In the genomic region with DNA sequence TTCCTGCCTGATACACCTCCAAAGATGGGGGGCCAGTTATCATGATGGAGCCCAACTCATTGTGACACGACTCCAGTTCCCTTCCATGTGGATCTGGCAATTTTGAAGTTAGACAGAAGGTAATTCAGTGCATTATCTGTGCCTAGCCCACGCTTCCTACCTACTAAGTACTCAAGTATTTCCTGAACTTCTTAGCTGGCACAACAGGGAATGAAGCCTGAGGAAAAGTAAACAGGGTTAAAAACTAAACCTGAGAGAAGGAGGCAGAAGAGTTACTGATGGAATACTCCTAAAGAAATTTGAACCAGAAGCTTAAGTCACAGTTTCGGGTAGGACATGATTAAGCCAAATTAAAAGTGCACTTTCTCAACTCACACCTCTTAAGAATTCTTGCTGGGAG, we compare ENCODE assay signal across 19 cellular contexts. TPM values are rescaled to one million over a fixed set of nuclear protein-coding genes. Genes with fewer than 3 reads are reported as not detected.
DNase-seq lines count a peak whose midpoint lies in the region; ATAC-seq and TF ChIP-seq lines count a peak whose summit lies in the region.
"Had no signal": no experiment of that assay in that cellular context is flagged by ENCODE, and none has a peak within 500 bp of the region (broad histone marks: within the 10 kb centered on the region; RNA-seq: fewer than 3 reads in every experiment).

No MANE protein-coding gene starts in this region.

- DNase-seq in MCF 10A (ENCODE audit: unreplicated experiment) = peak; percentile 41
- no peak for DNase-seq in breast epithelium (ENCODE audit: low spot score in 2 of 2)
- DNase-seq in activated naive CD8-positive, alpha-beta T cell treated with anti-CD3 and anti-CD28 coated beads, Interleukin-2, amount 10 ng/mL, durations not matched to agents 7 days and 5 days = no peak
- peak; percentile 29 to 35 for DNase-seq in foreskin keratinocyte
- no peak for DNase-seq in activated T-helper 2 cell treated with anti-CD3 and anti-CD28 coated beads, Interferon-gamma antibody, Interleukin-2, Interleukin-4, amounts not matched to agents 10 μg/mL and 5 μg/mL and 100 μg/mL, durations not matched to agents 14 hours and 24 hours and 36 hours (ENCODE audit: low spot score)
- DNase-seq in NCI-H2081 (lab: John Stamatoyannopoulos, UW) = no peak
- no peak for DNase-seq in GM03348 (ENCODE audit: low spot score)
- DNase-seq: activated CD4-positive, alpha-beta T cell treated with anti-CD3 and anti-CD28 coated beads, Interleukin-2, amount 10 ng/mL, durations not matched to agents 7 days and 5 days; adrenal gland; KBM-7; left ventricle myocardium inferior; NCI-H2029 treated with DMSO at 0.1 percent for 48 hours; NCI-H446 treated with DMSO at 0.1 percent for 48 hours had no signal

- no peak for TF ChIP-seq POLR2A in breast epithelium (IDR thresholded peaks at IDR 0.05)

- H3K4me3 ChIP-seq in breast epithelium = no peak overlapping the region
- H3K4me3 ChIP-seq: adrenal gland, esophagus muscularis mucosa had no signal

- H3K36me3 ChIP-seq in breast epithelium = no peaks in the 10 kb centered on the region

- no peak for ATAC-seq in activated naive CD8-positive, alpha-beta T cell treated with anti-CD3 and anti-CD28 coated beads, Interleukin-2, amount 10 ng/mL, durations not matched to agents 7 days and 5 days (ENCODE audit: low read depth)
- ATAC-seq in foreskin keratinocyte (no peak), GM18498 (IDR thresholded peaks at IDR 0.05; ENCODE audit: unreplicated experiment) (no peak)

- H3K4me3 Mint-ChIP-seq in MCF 10A (ENCODE audit: unreplicated experiment) = no peak overlapping the region
- no peak overlapping the region for H3K4me3 Mint-ChIP-seq in activated naive CD8-positive, alpha-beta T cell treated with anti-CD3 and anti-CD28 coated beads, Interleukin-2, amount 10 ng/mL, durations not matched to agents 7 days and 5 days
- H3K4me3 Mint-ChIP-seq in activated T-helper 2 cell treated with anti-CD3 and anti-CD28 coated beads, Interferon-gamma antibody, Interleukin-2, Interleukin-4, amounts not matched to agents 10 μg/mL and 5 μg/mL and 100 μg/mL, durations not matched to agents 14 hours and 24 hours and 36 hours (ENCODE audit: low read depth) = no peak overlapping the region
- H3K4me3 Mint-ChIP-seq: activated CD4-positive, alpha-beta T cell treated with anti-CD3 and anti-CD28 coated beads, Interleukin-2, amount 10 ng/mL, durations not matched to agents 7 days and 5 days; central memory CD8-positive, alpha-beta T cell had no signal

- H3K27ac ChIP-seq in breast epithelium (no peak overlapping the region), foreskin keratinocyte (no peak overlapping the region)
- H3K27ac ChIP-seq: adrenal gland, esophagus muscularis mucosa had no signal

- peaks cover 36% of the 10 kb centered on the region for H3K36me3 Mint-ChIP-seq in MCF 10A (ENCODE audit: insufficient read depth, unreplicated experiment)
- H3K36me3 Mint-ChIP-seq in activated naive CD8-positive, alpha-beta T cell treated with anti-CD3 and anti-CD28 coated beads, Interleukin-2, amount 10 ng/mL, durations not matched to agents 7 days and 5 days = peaks cover 27% of the 10 kb centered on the region
- H3K36me3 Mint-ChIP-seq in activated T-helper 2 cell treated with anti-CD3 and anti-CD28 coated beads, Interferon-gamma antibody, Interleukin-2, Interleukin-4, amounts not matched to agents 10 μg/mL and 5 μg/mL and 100 μg/mL, durations not matched to agents 14 hours and 24 hours and 36 hours (ENCODE audit: low read depth) = peaks cover 63% of the 10 kb centered on the region

- H3K9me3 ChIP-seq in breast epithelium = no peaks in the 10 kb centered on the region
- H3K9me3 ChIP-seq: adrenal gland, esophagus muscularis mucosa, left ventricle myocardium inferior had no signal

- POLR2A ChIA-PET in MCF 10A (lab: Yijun Ruan, JAX) = interaction anchor here (0.7 to 1.4 kb wide), 3 partner anchors 39 to 364 kb away, joined by 3 to 4 read pairs (median 3); no protein-coding TSS in a partner anchor
- POLR2A ChIA-PET in activated naive CD8-positive, alpha-beta T cell treated with anti-CD3 and anti-CD28 coated beads, Interleukin-2, amount 10 ng/mL, durations not matched to agents 7 days and 5 days (lab: Charles Lee) = interaction anchor here (0.8 to 2.1 kb wide), 2 partner anchors 12 to 39 kb away, joined by 3 to 7 read pairs; no protein-coding TSS in a partner anchor

- H3K4me1 ChIP-seq in breast epithelium (no peaks in the 10 kb centered on the region), foreskin keratinocyte (no peaks in the 10 kb centered on the region)

- intact Hi-C loops in MCF 10A (cut with micrococcal nuclease) = no loop called here
- intact Hi-C loops in breast epithelium (cut with DNase I; ENCODE audit: low total_unique reads) = no loop called here
- intact Hi-C loops in activated T-helper 2 cell treated with anti-CD3 and anti-CD28 coated beads, Interferon-gamma antibody, Interleukin-2, Interleukin-4, amounts not matched to agents 10 μg/mL and 5 μg/mL and 100 μg/mL, durations not matched to agents 14 hours and 24 hours and 36 hours (cut with micrococcal nuclease) = no loop called here

- H3K27ac Mint-ChIP-seq in MCF 10A (ENCODE audit: low read depth, unreplicated experiment) = no peak overlapping the region
- peak overlapping the region; percentile 11 for H3K27ac Mint-ChIP-seq in activated naive CD8-positive, alpha-beta T cell treated with anti-CD3 and anti-CD28 coated beads, Interleukin-2, amount 10 ng/mL, durations not matched to agents 7 days and 5 days
- H3K27ac Mint-ChIP-seq in activated T-helper 2 cell treated with anti-CD3 and anti-CD28 coated beads, Interferon-gamma antibody, Interleukin-2, Interleukin-4, amounts not matched to agents 10 μg/mL and 5 μg/mL and 100 μg/mL, durations not matched to agents 14 hours and 24 hours and 36 hours = no peak overlapping the region
- H3K27ac Mint-ChIP-seq: activated CD4-positive, alpha-beta T cell treated with anti-CD3 and anti-CD28 coated beads, Interleukin-2, amount 10 ng/mL, durations not matched to agents 7 days and 5 days had no signal

- no peaks in the 10 kb centered on the region for H3K9me3 Mint-ChIP-seq in MCF 10A (ENCODE audit: unreplicated experiment)
- no peaks in the 10 kb centered on the region for H3K9me3 Mint-ChIP-seq in activated naive CD8-positive, alpha-beta T cell treated with anti-CD3 and anti-CD28 coated beads, Interleukin-2, amount 10 ng/mL, durations not matched to agents 7 days and 5 days
- no peaks in the 10 kb centered on the region for H3K9me3 Mint-ChIP-seq in activated T-helper 2 cell treated with anti-CD3 and anti-CD28 coated beads, Interferon-gamma antibody, Interleukin-2, Interleukin-4, amounts not matched to agents 10 μg/mL and 5 μg/mL and 100 μg/mL, durations not matched to agents 14 hours and 24 hours and 36 hours
- H3K9me3 Mint-ChIP-seq: activated CD4-positive, alpha-beta T cell treated with anti-CD3 and anti-CD28 coated beads, Interleukin-2, amount 10 ng/mL, durations not matched to agents 7 days and 5 days; central memory CD8-positive, alpha-beta T cell had no signal

- H3K27me3 Mint-ChIP-seq in MCF 10A (ENCODE audit: insufficient read depth, unreplicated experiment) = no peaks in the 10 kb centered on the region
- no peaks in the 10 kb centered on the region for H3K27me3 Mint-ChIP-seq in activated naive CD8-positive, alpha-beta T cell treated with anti-CD3 and anti-CD28 coated beads, Interleukin-2, amount 10 ng/mL, durations not matched to agents 7 days and 5 days
- no peaks in the 10 kb centered on the region for H3K27me3 Mint-ChIP-seq in activated T-helper 2 cell treated with anti-CD3 and anti-CD28 coated beads, Interferon-gamma antibody, Interleukin-2, Interleukin-4, amounts not matched to agents 10 μg/mL and 5 μg/mL and 100 μg/mL, durations not matched to agents 14 hours and 24 hours and 36 hours (ENCODE audit: low read depth)
- H3K27me3 Mint-ChIP-seq: activated CD4-positive, alpha-beta T cell treated with anti-CD3 and anti-CD28 coated beads, Interleukin-2, amount 10 ng/mL, durations not matched to agents 7 days and 5 days; central memory CD8-positive, alpha-beta T cell had no signal

- TF ChIP-seq CTCF in MCF 10A (IDR thresholded peaks at IDR 0.05; ENCODE audit: unreplicated experiment) (no peak), breast epithelium (IDR thresholded peaks at IDR 0.05) (no peak), foreskin keratinocyte (conservative IDR thresholded peaks at IDR 0.05) (no peak)

- CTCF ChIA-PET in MCF 10A (lab: Yijun Ruan, JAX) = interaction anchor here (0.6 to 5.1 kb wide), 5 partner anchors 13 to 358 kb away, joined by 3 to 42 read pairs (median 4); no protein-coding TSS in a partner anchor

- H3K27me3 ChIP-seq in breast epithelium = no peaks in the 10 kb centered on the region
- peaks cover 17% of the 10 kb centered on the region for H3K27me3 ChIP-seq in foreskin keratinocyte
- H3K27me3 ChIP-seq: adrenal gland, esophagus muscularis mucosa had no signal

- no TSS peak for BruUV-seq in MCF 10A (replicated peaks; lab: Mats Ljungman, UMichigan)

- no peaks in the 10 kb centered on the region for H3K4me1 Mint-ChIP-seq in MCF 10A (ENCODE audit: insufficient read depth, unreplicated experiment)
- peaks cover 33% of the 10 kb centered on the region for H3K4me1 Mint-ChIP-seq in activated naive CD8-positive, alpha-beta T cell treated with anti-CD3 and anti-CD28 coated beads, Interleukin-2, amount 10 ng/mL, durations not matched to agents 7 days and 5 days
- H3K4me1 Mint-ChIP-seq in activated T-helper 2 cell treated with anti-CD3 and anti-CD28 coated beads, Interferon-gamma antibody, Interleukin-2, Interleukin-4, amounts not matched to agents 10 μg/mL and 5 μg/mL and 100 μg/mL, durations not matched to agents 14 hours and 24 hours and 36 hours (ENCODE audit: low read depth) = peaks cover 35% of the 10 kb centered on the region

RNA-seq across cellular contexts. Expression of gene SEC31B, which starts 1.1 kb away (rescaled TPM):
- 10.6 and 14.0 TPM in 2 replicates for total RNA-seq in MCF 10A (2022)
- total RNA-seq in breast epithelium = 10 to 100 TPM in 2 of 3 donors, 1 to 10 TPM in 1; 9.8 to 18.1 (median 12.1) TPM
- total RNA-seq in activated naive CD8-positive, alpha-beta T cell treated with anti-CD3 and anti-CD28 coated beads, Interleukin-2, amount 10 ng/mL, durations not matched to agents 7 days and 5 days = 100 to 1,000 TPM; 156 to 168 TPM
- total RNA-seq in foreskin keratinocyte = 1.4 and 1.5 TPM in 2 replicates
- 1.1 and 1.2 TPM in 2 replicates for polyA plus RNA-seq in foreskin keratinocyte
- total RNA-seq in activated T-helper 2 cell treated with anti-CD3 and anti-CD28 coated beads, Interferon-gamma antibody, Interleukin-2, Interleukin-4, amounts not matched to agents 10 μg/mL and 5 μg/mL and 100 μg/mL, durations not matched to agents 14 hours and 24 hours and 36 hours = 57.4 and 60.6 TPM in 2 replicates

RNA-seq across cellular contexts. Expression of gene NDUFB8, which starts 8.9 kb away (rescaled TPM):
- total RNA-seq in MCF 10A (2022) (194 and 197 TPM in 2 replicates), breast epithelium (100 to 1,000 TPM; 143 to 148 (median 144) TPM), foreskin keratinocyte (235 and 253 TPM in 2 replicates)
- total RNA-seq in activated naive CD8-positive, alpha-beta T cell treated with anti-CD3 and anti-CD28 coated beads, Interleukin-2, amount 10 ng/mL, durations not matched to agents 7 days and 5 days = 100 to 1,000 TPM; 245 to 269 TPM
- polyA plus RNA-seq in foreskin keratinocyte = 371 and 385 TPM in 2 replicates
- total RNA-seq in activated T-helper 2 cell treated with anti-CD3 and anti-CD28 coated beads, Interferon-gamma antibody, Interleukin-2, Interleukin-4, amounts not matched to agents 10 μg/mL and 5 μg/mL and 100 μg/mL, durations not matched to agents 14 hours and 24 hours and 36 hours = 278 and 283 TPM in 2 replicates

RNA-seq across cellular contexts. Expression of gene HIF1AN, which starts 14.9 kb away (rescaled TPM):
- total RNA-seq in MCF 10A (2022) (40.1 and 41.0 TPM in 2 replicates), breast epithelium (10 to 100 TPM; 11.4 to 20.6 (median 15.4) TPM), foreskin keratinocyte (12.8 and 15.5 TPM in 2 replicates)
- 10 to 100 TPM; 52.3 to 56.4 TPM for total RNA-seq in activated naive CD8-positive, alpha-beta T cell treated with anti-CD3 and anti-CD28 coated beads, Interleukin-2, amount 10 ng/mL, durations not matched to agents 7 days and 5 days
- 9.2 and 10.5 TPM in 2 replicates for polyA plus RNA-seq in foreskin keratinocyte
- total RNA-seq in activated T-helper 2 cell treated with anti-CD3 and anti-CD28 coated beads, Interferon-gamma antibody, Interleukin-2, Interleukin-4, amounts not matched to agents 10 μg/mL and 5 μg/mL and 100 μg/mL, durations not matched to agents 14 hours and 24 hours and 36 hours = 46.7 and 47.9 TPM in 2 replicates

RNA-seq across cellular contexts. Expression of gene WNT8B, which starts 58.0 kb away (rescaled TPM):
- total RNA-seq in MCF 10A (2022) = not detected in 2 replicates
- not detected for total RNA-seq in breast epithelium
- total RNA-seq in activated naive CD8-positive, alpha-beta T cell treated with anti-CD3 and anti-CD28 coated beads, Interleukin-2, amount 10 ng/mL, durations not matched to agents 7 days and 5 days = under 1 TPM; 0.54 to 0.91 TPM
- total RNA-seq in foreskin keratinocyte = not detected in 2 replicates
- not detected in 2 replicates for polyA plus RNA-seq in foreskin keratinocyte
- 0.14 and 0.21 TPM in 2 replicates for total RNA-seq in activated T-helper 2 cell treated with anti-CD3 and anti-CD28 coated beads, Interferon-gamma antibody, Interleukin-2, Interleukin-4, amounts not matched to agents 10 μg/mL and 5 μg/mL and 100 μg/mL, durations not matched to agents 14 hours and 24 hours and 36 hours
- total RNA-seq: esophagus muscularis mucosa, left ventricle myocardium inferior, mucosa of gallbladder, RPMI7951, temporal lobe had no signal

Comparison
In these comparisons a context has a peak if more than half of its experiments do, and no peak if none do; other contexts are left out.
1. DNase-seq: peak in MCF 10A (single experiment) and foreskin keratinocyte (2 of 2); none in breast epithelium (0 of 2), activated naive CD8-positive, alpha-beta T cell treated with anti-CD3 and anti-CD28 coated beads, Interleukin-2, amount 10 ng/mL, durations not matched to agents 7 days and 5 days (single experiment), activated T-helper 2 cell treated with anti-CD3 and anti-CD28 coated beads, Interferon-gamma antibody, Interleukin-2, Interleukin-4, amounts not matched to agents 10 μg/mL and 5 μg/mL and 100 μg/mL, durations not matched to agents 14 hours and 24 hours and 36 hours (single experiment), NCI-H2081 (0 of 2) and GM03348 (single experiment).